Comparison of ENCODE assay signal across 2 cellular contexts in the genomic region with DNA sequence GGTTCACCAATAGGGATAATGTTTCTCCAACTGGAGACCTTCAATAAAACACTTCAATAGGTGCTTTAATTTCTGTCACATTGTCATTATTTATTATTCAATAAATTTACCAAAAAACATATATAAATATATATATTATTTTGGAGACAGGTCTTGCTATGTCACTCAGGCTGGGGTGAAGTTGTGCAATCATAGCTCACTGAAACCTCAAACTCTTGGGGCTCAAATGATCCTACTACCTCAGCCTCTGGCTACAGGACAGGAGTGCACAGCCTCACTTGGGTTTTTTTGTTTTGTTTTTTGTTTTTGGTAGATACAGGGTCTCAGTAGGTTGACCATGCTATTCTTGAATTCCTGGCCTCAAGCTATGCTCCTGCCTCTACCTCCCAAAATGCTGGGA.
TF ChIP-seq lines count a peak whose summit lies in the region.

No MANE protein-coding gene starts in this region.

TF ChIP-seq in HepG2, 621 proteins besides CTCF, POLR2A, EP300 and RAD21 (continued from another document):
- peak; percentile 75 for TF ChIP-seq CEBPB (IDR thresholded peaks at IDR 0.05; ENCODE audit: borderline replicate concordance, low read depth, low read length)
- TF ChIP-seq POLR2AphosphoS5 (IDR thresholded peaks at IDR 0.05; ENCODE audit: low read depth, low read length), result peak; percentile 25
- 0 out of 2 replicates have a peak, but pooled peaks have one; percentile 4 for TF ChIP-seq PRMT3 (CRISPR knock-in tag; IDR thresholded peaks at IDR 0.05; ENCODE audit: borderline replicate concordance, low read depth)
- TF ChIP-seq POLR2G (IDR thresholded peaks at IDR 0.05; ENCODE audit: low read depth, low read length), result peak; percentile 49; the same call in 1 of the 2 replicates
- TF ChIP-seq ZFP1 (CRISPR knock-in tag; IDR thresholded peaks at IDR 0.05), result no peak
- TF ChIP-seq, protein P1, sequence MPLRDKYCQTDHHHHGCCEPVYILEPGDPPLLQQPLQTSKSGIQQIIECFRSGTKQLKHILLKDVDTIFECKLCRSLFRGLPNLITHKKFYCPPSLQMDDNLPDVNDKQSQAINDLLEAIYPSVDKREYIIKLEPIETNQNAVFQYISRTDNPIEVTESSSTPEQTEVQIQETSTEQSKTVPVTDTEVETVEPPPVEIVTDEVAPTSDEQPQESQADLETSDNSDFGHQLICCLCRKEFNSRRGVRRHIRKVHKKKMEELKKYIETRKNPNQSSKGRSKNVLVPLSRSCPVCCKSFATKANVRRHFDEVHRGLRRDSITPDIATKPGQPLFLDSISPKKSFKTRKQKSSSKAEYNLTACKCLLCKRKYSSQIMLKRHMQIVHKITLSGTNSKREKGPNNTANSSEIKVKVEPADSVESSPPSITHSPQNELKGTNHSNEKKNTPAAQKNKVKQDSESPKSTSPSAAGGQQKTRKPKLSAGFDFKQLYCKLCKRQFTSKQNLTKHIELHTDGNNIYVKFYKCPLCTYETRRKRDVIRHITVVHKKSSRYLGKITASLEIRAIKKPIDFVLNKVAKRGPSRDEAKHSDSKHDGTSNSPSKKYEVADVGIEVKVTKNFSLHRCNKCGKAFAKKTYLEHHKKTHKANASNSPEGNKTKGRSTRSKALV (CRISPR knock-in tag; IDR thresholded peaks at IDR 0.05), result no peak
- TF ChIP-seq PHB2 (IDR thresholded peaks at IDR 0.05; ENCODE audit: partially characterized antibody), result no peak
TF ChIP-seq in HepG2: peak in this region for 5.

TF ChIP-seq in SK-N-SH, 30 proteins besides CTCF, POLR2A, EP300 and RAD21 (continued from another document):
- no peak for TF ChIP-seq MEF2A (IDR thresholded peaks at IDR 0.05; ENCODE audit: borderline replicate concordance, low read depth)
- no peak for TF ChIP-seq CHD2 (IDR thresholded peaks at IDR 0.05; ENCODE audit: low read length, partially characterized antibody)
- TF ChIP-seq TCF12 (IDR thresholded peaks at IDR 0.05), result no peak
- no peak for TF ChIP-seq SIN3A (IDR thresholded peaks at IDR 0.05; ENCODE audit: borderline replicate concordance, low read depth, low read length)
- no peak for TF ChIP-seq NRF1 (IDR thresholded peaks at IDR 0.05; ENCODE audit: low read depth, low read length)
- TF ChIP-seq EZH2phosphoT487 (IDR thresholded peaks at IDR 0.05; ENCODE audit: borderline replicate concordance, low read depth), result no peak
- no peak for TF ChIP-seq MXI1 (IDR thresholded peaks at IDR 0.05; ENCODE audit: low read depth, low read length)
- TF ChIP-seq, protein P2, sequence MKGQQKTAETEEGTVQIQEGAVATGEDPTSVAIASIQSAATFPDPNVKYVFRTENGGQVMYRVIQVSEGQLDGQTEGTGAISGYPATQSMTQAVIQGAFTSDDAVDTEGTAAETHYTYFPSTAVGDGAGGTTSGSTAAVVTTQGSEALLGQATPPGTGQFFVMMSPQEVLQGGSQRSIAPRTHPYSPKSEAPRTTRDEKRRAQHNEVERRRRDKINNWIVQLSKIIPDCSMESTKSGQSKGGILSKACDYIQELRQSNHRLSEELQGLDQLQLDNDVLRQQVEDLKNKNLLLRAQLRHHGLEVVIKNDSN (IDR thresholded peaks at IDR 0.05; ENCODE audit: borderline replicate concordance, low read depth), result no peak
